Comparison of ENCODE assay signal across 8 cellular contexts in the genomic region with DNA sequence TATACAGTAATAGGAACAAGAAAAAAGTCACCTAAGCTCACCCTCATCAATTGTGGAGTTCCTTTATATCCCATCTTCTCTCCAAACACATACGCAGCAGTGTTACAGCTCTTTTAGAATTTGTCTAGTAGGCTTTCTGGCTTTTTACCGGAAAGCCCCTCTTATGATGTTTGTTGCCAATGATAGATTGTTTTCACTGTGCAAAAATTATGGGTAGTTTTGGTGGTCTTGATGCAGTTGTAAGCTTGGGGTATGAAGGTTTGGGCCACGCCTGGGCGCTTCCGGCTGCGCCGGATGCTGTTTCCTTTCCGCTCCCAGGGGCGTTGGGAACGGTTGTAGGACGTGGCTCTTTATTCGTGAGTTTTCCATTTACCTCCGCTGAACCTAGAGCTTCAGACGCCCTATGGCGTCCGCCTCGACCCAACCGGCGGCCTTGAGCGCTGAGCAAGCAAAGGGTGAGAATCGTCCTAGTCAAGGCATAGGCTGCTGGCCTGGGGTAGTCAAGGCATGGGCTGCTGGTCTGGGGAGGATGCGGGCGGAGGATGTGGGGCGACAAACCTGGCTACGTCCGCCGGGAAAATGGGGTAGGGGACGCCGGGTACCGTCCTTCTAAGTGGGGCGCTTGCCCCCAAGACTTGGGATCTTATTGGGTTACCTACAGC. TPM values are rescaled to one million over a fixed set of nuclear protein-coding genes. Genes with fewer than 3 reads are reported as not detected.
DNase-seq lines count a peak whose midpoint lies in the region; ATAC-seq and TF ChIP-seq lines count a peak whose summit lies in the region.

A gene with protein sequence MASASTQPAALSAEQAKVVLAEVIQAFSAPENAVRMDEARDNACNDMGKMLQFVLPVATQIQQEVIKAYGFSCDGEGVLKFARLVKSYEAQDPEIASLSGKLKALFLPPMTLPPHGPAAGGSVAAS (plus strand): TSS at position 304 of the 662 bp plus-strand sequence. CDS start 100 bp downstream, at position 404.
A gene (plus strand): TSS at position 98 of the 662 bp plus-strand sequence.

- intact Hi-C loops in activated B cell treated with CpG ODN at 0.5 μM for 24 hours (cut with micrococcal nuclease): loop anchor here (1.0 to 5.0 kb wide), 12 partner anchors 7 to 192 kb away; a partner anchor contains a TSS

- H3K9me3 Mint-ChIP-seq in activated B cell treated with CpG ODN at 0.5 μM for 24 hours (no peaks in the 10 kb centered on the region), chondrocyte (ENCODE audit: low read depth) (no peaks in the 10 kb centered on the region)

- H3K27ac Mint-ChIP-seq in activated B cell treated with CpG ODN at 0.5 μM for 24 hours (peak within 1 kb of the TSS; percentile 96), chondrocyte (ENCODE audit: unreplicated experiment) (peak within 1 kb of the TSS; percentile 92)

- TF ChIP-seq CTCF in activated B cell treated with CpG ODN at 0.5 μM for 24 hours (IDR thresholded peaks at IDR 0.05): no peak
- no peak for TF ChIP-seq CTCF in chondrocyte (IDR thresholded peaks at IDR 0.05)

- ATAC-seq in HG03342 (IDR thresholded peaks at IDR 0.05; ENCODE audit: unreplicated experiment) (peak; percentile 42), activated B cell treated with CpG ODN at 0.5 μM for 24 hours (ENCODE audit: low read depth) (peak; percentile 63)

- H3K27me3 Mint-ChIP-seq in activated B cell treated with CpG ODN at 0.5 μM for 24 hours: no peaks in the 10 kb centered on the region
- no peaks in the 10 kb centered on the region for H3K27me3 Mint-ChIP-seq in chondrocyte (ENCODE audit: low read depth)

- H3K4me1 Mint-ChIP-seq in activated B cell treated with CpG ODN at 0.5 μM for 24 hours (peaks cover 69% of the 10 kb centered on the region), chondrocyte (ENCODE audit: low read depth) (peaks cover 45% of the 10 kb centered on the region)

- CTCF ChIA-PET in activated B cell treated with CpG ODN at 0.5 μM for 24 hours (lab: Charles Lee): interaction anchor here (0.7 to 14.9 kb wide), 19 partner anchors 9 to 169 kb away, joined by 3 to 571 read pairs (median 6); a partner anchor contains a TSS

- peak; percentile 70 for DNase-seq in Ammon's horn (ENCODE audit: low spot score)
- peak; percentile 86 for DNase-seq in NCI-H226
- DNase-seq in activated B cell treated with CpG ODN at 0.5 μM for 24 hours: peak; percentile 73
- no peak for DNase-seq in chondrocyte (ENCODE audit: low spot score)
- peak; percentile 95 for DNase-seq in kidney glomerular epithelial cell (lab: John Stamatoyannopoulos, UW)
- DNase-seq in stimulated activated CD4-positive, alpha-beta T cell treated with anti-CD3 and anti-CD28 coated beads, Interleukin-15, amount 100 ng/mL, for 48 hours (ENCODE audit: low read depth in 2 of 2): peak; percentile 74 to 82

- peak; percentile 99 for TF ChIP-seq POLR2A in GM19099 (IDR thresholded peaks at IDR 0.05; ENCODE audit: extremely low read depth, insufficient read length, low read depth)

- POLR2A ChIA-PET in activated B cell treated with CpG ODN at 0.5 μM for 24 hours (lab: Charles Lee): interaction anchor here (0.6 to 24.6 kb wide), 47 partner anchors 9 to 1083 kb away, joined by 3 to 1516 read pairs (median 8); a partner anchor contains a TSS

- H3K4me3 Mint-ChIP-seq in activated B cell treated with CpG ODN at 0.5 μM for 24 hours (peak within 1 kb of the TSS; percentile 91), chondrocyte (ENCODE audit: unreplicated experiment) (peak within 1 kb of the TSS; percentile 91)

- H3K36me3 Mint-ChIP-seq in activated B cell treated with CpG ODN at 0.5 μM for 24 hours (ENCODE audit: low read depth) (peaks cover 16% of the 10 kb centered on the region), chondrocyte (ENCODE audit: low read depth) (peaks cover 16% of the 10 kb centered on the region)

RNA-seq across cellular contexts. Expression of the first gene that starts in this region (rescaled TPM):
- total RNA-seq in activated B cell treated with CpG ODN at 0.5 μM for 24 hours: 54.8 and 63.4 TPM in 2 replicates
- 230 to 244 TPM (median 233 TPM) in 3 replicates for total RNA-seq in chondrocyte

RNA-seq across cellular contexts. Expression of the second gene that starts in this region (rescaled TPM):
- total RNA-seq in activated B cell treated with CpG ODN at 0.5 μM for 24 hours (not detected in 2 replicates), chondrocyte (not detected in 3 replicates)
